Comparison of ENCODE assay signal across 7 cellular contexts in the genomic region with DNA sequence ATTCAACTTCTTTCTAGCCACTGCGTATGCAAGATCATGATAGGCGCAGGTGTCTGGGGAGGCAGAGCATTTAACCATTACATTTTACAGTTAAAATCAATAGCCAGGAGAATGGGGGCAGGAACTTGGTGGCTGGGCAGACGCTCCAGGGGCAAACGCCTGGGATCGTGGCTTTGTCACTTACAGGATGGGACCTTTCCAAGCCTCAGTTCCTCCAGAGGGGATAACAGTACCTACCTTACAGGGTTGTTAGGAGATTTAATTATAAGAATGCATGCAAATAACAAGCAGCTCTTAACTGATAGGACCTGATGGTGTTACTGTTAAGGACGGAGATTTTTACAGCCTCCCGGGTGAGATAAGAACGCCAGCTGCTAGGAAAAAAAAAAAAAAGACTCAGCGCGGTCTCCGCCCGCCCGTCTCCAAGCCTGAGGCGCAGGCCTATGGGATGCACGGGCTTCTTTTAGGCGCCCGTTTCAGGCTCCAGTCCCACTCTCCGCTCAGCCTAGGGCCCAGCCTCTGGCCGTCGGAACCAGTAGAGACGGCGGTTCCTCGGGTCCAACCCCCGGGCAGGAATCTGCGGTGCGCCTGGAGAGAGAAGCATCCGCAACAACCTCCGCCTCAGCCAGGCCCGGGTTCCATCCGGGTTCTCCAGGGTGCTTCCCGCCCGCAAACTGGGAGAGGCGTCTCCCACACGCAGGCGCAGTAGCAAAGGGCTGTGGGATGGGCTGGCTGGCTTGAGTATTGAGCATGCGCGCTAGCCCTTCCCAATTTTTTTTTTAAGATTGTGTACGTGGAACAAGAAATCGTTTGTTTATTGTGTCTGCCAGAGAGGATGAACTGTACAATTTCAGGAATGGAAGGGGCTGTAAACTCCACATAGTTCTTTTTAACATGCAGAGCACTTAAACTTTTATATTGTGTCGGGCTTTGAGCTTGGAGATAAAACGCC.
DNase-seq lines count a peak whose midpoint lies in the region; ATAC-seq lines count a peak whose summit lies in the region.

A gene (minus strand): TSS at position 653 of the 952 bp plus-strand sequence. CDS start 4,564 bp downstream, outside the sequence.

- DNase-seq in NCI-H2029 (lab: John Stamatoyannopoulos, UW), result peak; percentile 76
- DNase-seq in T-helper 22 cell (ENCODE audit: low read depth), result peak; percentile 53
- peak; percentile 96 for DNase-seq in astrocyte of the hippocampus (ENCODE audit: low read depth, low spot score)
- peak; percentile 89 to 91 for DNase-seq in hippocampal formation (lab: John Stamatoyannopoulos, UW)
- DNase-seq in retina, result peak; percentile 97

- peak; percentile 76 for ATAC-seq in GM18517 (IDR thresholded peaks at IDR 0.05; ENCODE audit: unreplicated experiment)
- ATAC-seq in HG03025 (IDR thresholded peaks at IDR 0.05; ENCODE audit: low FRiP score, unreplicated experiment), result peak; percentile 85

Comparison
In these comparisons a context has a peak if more than half of its experiments do, and no peak if none do; other contexts are left out.
1. Peak in every context shown above with its lines: DNase-seq and ATAC-seq.